Comparison of ENCODE assay signal across 1 cellular context in the genomic region with DNA sequence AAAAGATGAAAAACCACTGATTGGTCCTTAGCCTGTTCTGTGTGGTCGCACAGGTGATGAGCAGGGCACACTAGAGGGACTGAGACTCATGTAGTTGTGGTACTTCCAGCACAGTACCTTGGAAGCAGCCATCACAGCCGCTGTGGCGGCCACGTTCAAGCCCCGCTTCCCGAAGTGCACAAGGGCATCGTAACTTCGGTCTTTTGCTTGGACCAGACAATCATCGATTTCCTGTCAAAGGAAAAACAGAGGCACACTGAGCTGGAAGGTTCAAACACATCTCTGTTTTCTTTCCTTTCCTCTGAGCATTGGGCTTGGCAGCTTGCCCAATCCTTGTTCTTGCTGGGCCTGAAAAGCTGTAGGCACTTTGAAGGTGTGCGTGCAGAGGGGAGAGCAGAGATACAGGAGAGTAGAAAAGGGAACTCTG.
TF ChIP-seq lines count a peak whose summit lies in the region.

No MANE protein-coding gene starts in this region.

TF ChIP-seq in HepG2, 621 proteins besides CTCF, POLR2A, EP300 and RAD21 (continued from another document):
- TF ChIP-seq, protein P1, sequence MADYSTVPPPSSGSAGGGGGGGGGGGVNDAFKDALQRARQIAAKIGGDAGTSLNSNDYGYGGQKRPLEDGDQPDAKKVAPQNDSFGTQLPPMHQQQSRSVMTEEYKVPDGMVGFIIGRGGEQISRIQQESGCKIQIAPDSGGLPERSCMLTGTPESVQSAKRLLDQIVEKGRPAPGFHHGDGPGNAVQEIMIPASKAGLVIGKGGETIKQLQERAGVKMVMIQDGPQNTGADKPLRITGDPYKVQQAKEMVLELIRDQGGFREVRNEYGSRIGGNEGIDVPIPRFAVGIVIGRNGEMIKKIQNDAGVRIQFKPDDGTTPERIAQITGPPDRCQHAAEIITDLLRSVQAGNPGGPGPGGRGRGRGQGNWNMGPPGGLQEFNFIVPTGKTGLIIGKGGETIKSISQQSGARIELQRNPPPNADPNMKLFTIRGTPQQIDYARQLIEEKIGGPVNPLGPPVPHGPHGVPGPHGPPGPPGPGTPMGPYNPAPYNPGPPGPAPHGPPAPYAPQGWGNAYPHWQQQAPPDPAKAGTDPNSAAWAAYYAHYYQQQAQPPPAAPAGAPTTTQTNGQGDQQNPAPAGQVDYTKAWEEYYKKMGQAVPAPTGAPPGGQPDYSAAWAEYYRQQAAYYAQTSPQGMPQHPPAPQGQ (CRISPR knock-in tag; IDR thresholded peaks at IDR 0.05; ENCODE audit: borderline replicate concordance), result no peak
- no peak for TF ChIP-seq ZNF672 (CRISPR knock-in tag; IDR thresholded peaks at IDR 0.05)
- peak; percentile 40; the same call in 1 of the 2 replicates for TF ChIP-seq ZNF205 (CRISPR knock-in tag; IDR thresholded peaks at IDR 0.05)
- TF ChIP-seq ZNF101 (CRISPR knock-in tag; IDR thresholded peaks at IDR 0.05; ENCODE audit: borderline replicate concordance, low read depth), result no peak
- TF ChIP-seq ZBTB7A (CRISPR knock-in tag; IDR thresholded peaks at IDR 0.05), result no peak
- TF ChIP-seq, protein P2, sequence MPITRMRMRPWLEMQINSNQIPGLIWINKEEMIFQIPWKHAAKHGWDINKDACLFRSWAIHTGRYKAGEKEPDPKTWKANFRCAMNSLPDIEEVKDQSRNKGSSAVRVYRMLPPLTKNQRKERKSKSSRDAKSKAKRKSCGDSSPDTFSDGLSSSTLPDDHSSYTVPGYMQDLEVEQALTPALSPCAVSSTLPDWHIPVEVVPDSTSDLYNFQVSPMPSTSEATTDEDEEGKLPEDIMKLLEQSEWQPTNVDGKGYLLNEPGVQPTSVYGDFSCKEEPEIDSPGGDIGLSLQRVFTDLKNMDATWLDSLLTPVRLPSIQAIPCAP (CRISPR knock-in tag; IDR thresholded peaks at IDR 0.05; ENCODE audit: low read depth), result no peak
- no peak for TF ChIP-seq SMARCE1 (IDR thresholded peaks at IDR 0.05; ENCODE audit: borderline replicate concordance)
- TF ChIP-seq, protein P3, sequence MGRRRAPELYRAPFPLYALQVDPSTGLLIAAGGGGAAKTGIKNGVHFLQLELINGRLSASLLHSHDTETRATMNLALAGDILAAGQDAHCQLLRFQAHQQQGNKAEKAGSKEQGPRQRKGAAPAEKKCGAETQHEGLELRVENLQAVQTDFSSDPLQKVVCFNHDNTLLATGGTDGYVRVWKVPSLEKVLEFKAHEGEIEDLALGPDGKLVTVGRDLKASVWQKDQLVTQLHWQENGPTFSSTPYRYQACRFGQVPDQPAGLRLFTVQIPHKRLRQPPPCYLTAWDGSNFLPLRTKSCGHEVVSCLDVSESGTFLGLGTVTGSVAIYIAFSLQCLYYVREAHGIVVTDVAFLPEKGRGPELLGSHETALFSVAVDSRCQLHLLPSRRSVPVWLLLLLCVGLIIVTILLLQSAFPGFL (CRISPR knock-in tag; IDR thresholded peaks at IDR 0.05), result no peak
- TF ChIP-seq ZBTB7B (CRISPR knock-in tag; IDR thresholded peaks at IDR 0.05), result no peak
- no peak for TF ChIP-seq GABPA (IDR thresholded peaks at IDR 0.05; ENCODE audit: low read depth, low read length)
- peak; percentile 26; the same call in 1 of the 2 replicates for TF ChIP-seq GABPA (CRISPR knock-in tag; IDR thresholded peaks at IDR 0.05; ENCODE audit: low read depth)
- 0 out of 2 replicates have a peak, but pooled peaks have one; percentile 48 for TF ChIP-seq ZNF430 (CRISPR knock-in tag; IDR thresholded peaks at IDR 0.05)
- TF ChIP-seq, protein P4, sequence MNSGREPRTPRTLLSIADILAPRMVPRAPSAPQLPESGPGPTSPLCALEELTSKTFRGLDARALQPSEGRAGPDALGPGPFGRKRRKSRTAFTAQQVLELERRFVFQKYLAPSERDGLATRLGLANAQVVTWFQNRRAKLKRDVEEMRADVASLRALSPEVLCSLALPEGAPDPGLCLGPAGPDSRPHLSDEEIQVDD (CRISPR knock-in tag; IDR thresholded peaks at IDR 0.05; ENCODE audit: borderline replicate concordance), result no peak
- TF ChIP-seq ZNF431 (CRISPR knock-in tag; IDR thresholded peaks at IDR 0.05; ENCODE audit: borderline replicate concordance, low read depth), result no peak
- TF ChIP-seq, protein P5, sequence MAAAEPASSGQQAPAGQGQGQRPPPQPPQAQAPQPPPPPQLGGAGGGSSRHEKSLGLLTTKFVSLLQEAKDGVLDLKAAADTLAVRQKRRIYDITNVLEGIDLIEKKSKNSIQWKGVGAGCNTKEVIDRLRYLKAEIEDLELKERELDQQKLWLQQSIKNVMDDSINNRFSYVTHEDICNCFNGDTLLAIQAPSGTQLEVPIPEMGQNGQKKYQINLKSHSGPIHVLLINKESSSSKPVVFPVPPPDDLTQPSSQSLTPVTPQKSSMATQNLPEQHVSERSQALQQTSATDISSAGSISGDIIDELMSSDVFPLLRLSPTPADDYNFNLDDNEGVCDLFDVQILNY (CRISPR knock-in tag; conservative IDR thresholded peaks at IDR 0.05), result no peak
- TF ChIP-seq ZNF253 (CRISPR knock-in tag; IDR thresholded peaks at IDR 0.05; ENCODE audit: borderline replicate concordance), result no peak
- TF ChIP-seq, protein P6, sequence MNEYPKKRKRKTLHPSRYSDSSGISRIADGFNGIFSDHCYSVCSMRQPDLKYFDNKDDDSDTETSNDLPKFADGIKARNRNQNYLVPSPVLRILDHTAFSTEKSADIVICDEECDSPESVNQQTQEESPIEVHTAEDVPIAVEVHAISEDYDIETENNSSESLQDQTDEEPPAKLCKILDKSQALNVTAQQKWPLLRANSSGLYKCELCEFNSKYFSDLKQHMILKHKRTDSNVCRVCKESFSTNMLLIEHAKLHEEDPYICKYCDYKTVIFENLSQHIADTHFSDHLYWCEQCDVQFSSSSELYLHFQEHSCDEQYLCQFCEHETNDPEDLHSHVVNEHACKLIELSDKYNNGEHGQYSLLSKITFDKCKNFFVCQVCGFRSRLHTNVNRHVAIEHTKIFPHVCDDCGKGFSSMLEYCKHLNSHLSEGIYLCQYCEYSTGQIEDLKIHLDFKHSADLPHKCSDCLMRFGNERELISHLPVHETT (CRISPR knock-in tag; conservative IDR thresholded peaks at IDR 0.05), result no peak
- TF ChIP-seq ZNF556 (CRISPR knock-in tag; IDR thresholded peaks at IDR 0.05; ENCODE audit: borderline replicate concordance), result peak; percentile 93; the same call in 1 of the 2 replicates
- TF ChIP-seq ESRRA (CRISPR knock-in tag; IDR thresholded peaks at IDR 0.05; ENCODE audit: low read depth), result peak; percentile 76; the same call in 1 of the 2 replicates
- TF ChIP-seq ZNF24 (IDR thresholded peaks at IDR 0.05), result no peak
- TF ChIP-seq ZFP37 (CRISPR knock-in tag; IDR thresholded peaks at IDR 0.05; ENCODE audit: borderline replicate concordance), result no peak
- TF ChIP-seq, protein P7, sequence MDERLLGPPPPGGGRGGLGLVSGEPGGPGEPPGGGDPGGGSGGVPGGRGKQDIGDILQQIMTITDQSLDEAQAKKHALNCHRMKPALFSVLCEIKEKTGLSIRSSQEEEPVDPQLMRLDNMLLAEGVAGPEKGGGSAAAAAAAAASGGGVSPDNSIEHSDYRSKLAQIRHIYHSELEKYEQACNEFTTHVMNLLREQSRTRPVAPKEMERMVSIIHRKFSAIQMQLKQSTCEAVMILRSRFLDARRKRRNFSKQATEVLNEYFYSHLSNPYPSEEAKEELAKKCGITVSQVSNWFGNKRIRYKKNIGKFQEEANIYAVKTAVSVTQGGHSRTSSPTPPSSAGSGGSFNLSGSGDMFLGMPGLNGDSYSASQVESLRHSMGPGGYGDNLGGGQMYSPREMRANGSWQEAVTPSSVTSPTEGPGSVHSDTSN (CRISPR knock-in tag; IDR thresholded peaks at IDR 0.05), result peak; percentile 85
- TF ChIP-seq ZFP82 (CRISPR knock-in tag; IDR thresholded peaks at IDR 0.05; ENCODE audit: borderline replicate concordance), result no peak
- no peak for TF ChIP-seq MTF2 (CRISPR knock-in tag; IDR thresholded peaks at IDR 0.05; ENCODE audit: borderline replicate concordance)
- no peak for TF ChIP-seq ZBTB38 (CRISPR knock-in tag; IDR thresholded peaks at IDR 0.05)
- TF ChIP-seq, protein P8, sequence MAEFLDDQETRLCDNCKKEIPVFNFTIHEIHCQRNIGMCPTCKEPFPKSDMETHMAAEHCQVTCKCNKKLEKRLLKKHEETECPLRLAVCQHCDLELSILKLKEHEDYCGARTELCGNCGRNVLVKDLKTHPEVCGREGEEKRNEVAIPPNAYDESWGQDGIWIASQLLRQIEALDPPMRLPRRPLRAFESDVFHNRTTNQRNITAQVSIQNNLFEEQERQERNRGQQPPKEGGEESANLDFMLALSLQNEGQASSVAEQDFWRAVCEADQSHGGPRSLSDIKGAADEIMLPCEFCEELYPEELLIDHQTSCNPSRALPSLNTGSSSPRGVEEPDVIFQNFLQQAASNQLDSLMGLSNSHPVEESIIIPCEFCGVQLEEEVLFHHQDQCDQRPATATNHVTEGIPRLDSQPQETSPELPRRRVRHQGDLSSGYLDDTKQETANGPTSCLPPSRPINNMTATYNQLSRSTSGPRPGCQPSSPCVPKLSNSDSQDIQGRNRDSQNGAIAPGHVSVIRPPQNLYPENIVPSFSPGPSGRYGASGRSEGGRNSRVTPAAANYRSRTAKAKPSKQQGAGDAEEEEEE (CRISPR knock-in tag; IDR thresholded peaks at IDR 0.05; ENCODE audit: borderline replicate concordance), result 0 out of 2 replicates have a peak, but pooled peaks have one; percentile 43
- TF ChIP-seq, protein P9, sequence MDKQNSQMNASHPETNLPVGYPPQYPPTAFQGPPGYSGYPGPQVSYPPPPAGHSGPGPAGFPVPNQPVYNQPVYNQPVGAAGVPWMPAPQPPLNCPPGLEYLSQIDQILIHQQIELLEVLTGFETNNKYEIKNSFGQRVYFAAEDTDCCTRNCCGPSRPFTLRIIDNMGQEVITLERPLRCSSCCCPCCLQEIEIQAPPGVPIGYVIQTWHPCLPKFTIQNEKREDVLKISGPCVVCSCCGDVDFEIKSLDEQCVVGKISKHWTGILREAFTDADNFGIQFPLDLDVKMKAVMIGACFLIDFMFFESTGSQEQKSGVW (CRISPR knock-in tag; IDR thresholded peaks at IDR 0.05; ENCODE audit: borderline replicate concordance), result no peak
- TF ChIP-seq GPN1 (CRISPR knock-in tag; IDR thresholded peaks at IDR 0.05; ENCODE audit: borderline replicate concordance), result no peak
- peak; percentile 59; the same call in 1 of the 2 replicates for TF ChIP-seq MED1 (CRISPR knock-in tag; IDR thresholded peaks at IDR 0.05)
- no peak for TF ChIP-seq SPEN (CRISPR knock-in tag; IDR thresholded peaks at IDR 0.05; ENCODE audit: low read depth)
- TF ChIP-seq HNRNPUL1 (IDR thresholded peaks at IDR 0.05; ENCODE audit: low read depth, low read length), result no peak
